ENCODE assay signal across 11 cellular contexts in the genomic region with DNA sequence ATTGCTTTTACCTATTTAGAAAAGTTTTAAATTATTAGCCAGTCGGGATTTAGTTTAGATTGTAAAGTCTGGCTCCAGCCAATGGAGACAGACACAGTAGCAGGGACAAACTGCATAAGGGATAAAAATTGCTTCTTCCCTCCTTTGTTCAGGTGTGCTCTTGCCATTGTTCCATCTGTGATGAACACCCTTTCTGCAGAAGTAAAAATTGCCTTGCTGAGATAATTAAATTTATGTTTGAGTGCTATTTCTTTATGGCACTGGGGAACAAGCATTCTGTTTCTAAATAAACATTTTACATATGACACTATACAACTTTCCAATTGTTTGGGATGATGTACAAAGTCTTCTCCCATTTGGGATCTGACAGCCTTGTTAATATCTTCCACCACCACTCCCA. TPM values are rescaled to one million over a fixed set of nuclear protein-coding genes. Genes with fewer than 3 reads are reported as not detected.
"Had no signal": no experiment of that assay in that cellular context is flagged by ENCODE, and none has a peak within 500 bp of the region (broad histone marks: within the 10 kb centered on the region; RNA-seq: fewer than 3 reads in every experiment).

No MANE protein-coding gene starts in this region.

- ATAC-seq: GM23338 had no signal

- H3K4me2 ChIP-seq: GM23338, KMS-11 had no signal

- H3K4me1 Mint-ChIP-seq: GM23338, H9 had no signal

- H3K9ac ChIP-seq: KMS-11 had no signal

- H3K27ac ChIP-seq: HL-60, KMS-11 had no signal

- H2AFZ ChIP-seq: GM23338 had no signal

- FAIRE-seq: H1, H54 had no signal

- H3K4me3 ChIP-seq: GM23338 had no signal

- H3K27ac Mint-ChIP-seq: GM23338, H9 had no signal

- H3K4me3 Mint-ChIP-seq: GM23338, H9 had no signal

- DNase-seq: H9, HCEC 1CT, IMR-90, Karpas-422, KBM-7 had no signal

RNA-seq across cellular contexts. Expression of gene OR7C2, which starts 18.0 kb away (rescaled TPM):
- total RNA-seq: GM23338, H1, H9, HT1080, IMR-90 had no signal
- polyA plus RNA-seq: GM23338, H1, IMR-90 had no signal

RNA-seq across cellular contexts. Expression of gene SLC1A6, which starts 20.4 kb away (rescaled TPM):
- total RNA-seq: HT1080, IMR-90 had no signal
- polyA plus RNA-seq: IMR-90 had no signal
